ENCODE assay signal across 8 cellular contexts in the genomic region with DNA sequence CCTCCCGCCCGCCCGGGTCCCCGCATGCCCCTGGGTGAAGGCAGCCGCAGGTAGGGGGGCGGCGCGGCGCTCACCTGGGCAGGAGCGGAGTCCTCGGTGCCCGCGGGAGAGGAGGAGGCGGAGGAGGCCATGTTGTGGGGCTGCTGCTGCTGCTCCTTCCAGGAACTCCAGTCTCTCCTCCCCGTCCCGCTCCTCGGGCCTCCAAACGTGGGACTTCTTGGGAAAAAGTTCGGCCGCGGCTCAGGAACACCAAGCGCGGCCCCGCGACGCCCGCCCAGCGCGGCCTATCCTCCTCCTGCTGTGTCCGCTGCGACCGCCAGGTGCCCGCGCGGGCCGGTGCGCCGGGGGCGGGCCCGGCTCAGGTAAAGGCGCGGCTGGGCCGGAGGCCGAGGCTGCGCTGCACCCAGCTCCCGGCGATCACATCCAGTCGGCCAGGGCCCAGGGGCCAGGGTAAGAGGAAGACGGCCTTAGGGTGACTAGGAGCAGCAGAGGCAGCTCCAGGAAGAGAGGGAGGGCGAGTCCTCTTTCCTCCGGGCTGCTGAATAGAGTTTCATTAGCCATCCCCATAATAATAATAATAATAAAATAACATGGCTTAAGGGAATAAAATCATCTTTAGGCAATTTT. TPM values are rescaled to one million over a fixed set of nuclear protein-coding genes. Genes with fewer than 3 reads are reported as not detected.
DNase-seq lines count a peak whose midpoint lies in the region; ATAC-seq, FAIRE-seq and TF ChIP-seq lines count a peak whose summit lies in the region.

No MANE protein-coding gene starts in this region.

- WGBS in suprapubic skin = 1% methylated on average over 9 of the region's 51 CpGs

- peak in 4 of 7 experiments; percentile 27 to 64 (median 33) for DNase-seq in CD8-positive, alpha-beta T cell
- DNase-seq in HK-2 (ENCODE audit: unreplicated experiment) = peak; percentile 28
- DNase-seq in activated CD4-positive, CD25-positive, alpha-beta regulatory T cell treated with anti-CD3 and anti-CD28 coated beads, Interleukin-2, amount 50 U/mL, for 72 hours = peak; percentile 45
- DNase-seq in mesothelial cell of epicardium (ENCODE audit: low spot score in 2 of 2, unreplicated experiment in 2 of 2) = peak; percentile 57 to 74
- peak in 1 of 2 donors; percentile 68 for DNase-seq in suprapubic skin (ENCODE audit: low spot score in 2 of 2)
- no peak for DNase-seq in RCC 7860 (ENCODE audit: low spot score)

- H3K27ac Mint-ChIP-seq in CD8-positive, alpha-beta T cell = peak overlapping the region; percentile 34
- peak overlapping the region; percentile 59 for H3K27ac Mint-ChIP-seq in mesothelial cell of epicardium

- H3K27ac ChIP-seq in CD8-positive, alpha-beta T cell (ENCODE audit: low read depth, low read length) = peak overlapping the region; percentile 39
- H3K27ac ChIP-seq in duodenal mucosa (ENCODE audit: low read depth, low read length) = peak overlapping the region; percentile 36
- peak overlapping the region; percentile 88 for H3K27ac ChIP-seq in suprapubic skin

- no peaks in the 10 kb centered on the region for H3K27me3 ChIP-seq in CD8-positive, alpha-beta T cell (ENCODE audit: insufficient read depth, low read length)
- H3K27me3 ChIP-seq in duodenal mucosa (ENCODE audit: control insufficient read depth in 1 of 2, insufficient read depth in 2 of 2, low read length in 2 of 2) (peaks cover 0 to 2% of the 10 kb centered on the region in 2 donors), suprapubic skin (peaks cover 13% of the 10 kb centered on the region)

- peak; percentile 72 for ATAC-seq in CD8-positive, alpha-beta T cell
- peak; percentile 55 for ATAC-seq in GM19438 (IDR thresholded peaks at IDR 0.05; ENCODE audit: low read depth, unreplicated experiment)

- intact Hi-C loops in CD8-positive, alpha-beta T cell (cut with DNase I, micrococcal nuclease) = loop anchor here in 1 of 2 experiments (2.0 to 5.0 kb wide), 2 partner anchors 45 to 86 kb away; a partner anchor contains a TSS

- peak overlapping the region; percentile 70 to 76 for H3K9ac ChIP-seq in duodenal mucosa (ENCODE audit: low read depth in 1 of 2, low read length in 2 of 2)

- H3K4me3 ChIP-seq in CD8-positive, alpha-beta T cell (ENCODE audit: low read depth, low read length) = peak overlapping the region; percentile 45
- H3K4me3 ChIP-seq in duodenal mucosa (ENCODE audit: low read depth in 1 of 2, low read length in 2 of 2) = peak overlapping the region; percentile 79 to 83
- H3K4me3 ChIP-seq in suprapubic skin = peak overlapping the region; percentile 72

- no peaks in the 10 kb centered on the region for H3K36me3 Mint-ChIP-seq in CD8-positive, alpha-beta T cell
- H3K36me3 Mint-ChIP-seq in mesothelial cell of epicardium = no peaks in the 10 kb centered on the region

- no peaks in the 10 kb centered on the region for H3K36me3 ChIP-seq in CD8-positive, alpha-beta T cell (ENCODE audit: insufficient read depth, low read length)
- H3K36me3 ChIP-seq in duodenal mucosa (ENCODE audit: control insufficient read depth in 1 of 2, insufficient read depth in 2 of 2, low read length in 2 of 2) = no peaks in the 10 kb centered on the region
- no peaks in the 10 kb centered on the region for H3K36me3 ChIP-seq in suprapubic skin

- CTCF ChIA-PET in CD8-positive, alpha-beta T cell (lab: Charles Lee) = interaction anchor here (0.8 kb wide), 1 partner anchor 35 kb away, joined by 3 read pairs; no protein-coding TSS in a partner anchor

- peaks cover 22% of the 10 kb centered on the region for H3K4me1 ChIP-seq in CD8-positive, alpha-beta T cell (ENCODE audit: insufficient read depth, low read length)
- H3K4me1 ChIP-seq in duodenal mucosa (ENCODE audit: control insufficient read depth in 1 of 2, insufficient read depth in 2 of 2, low read length in 2 of 2) (peaks cover 11 to 29% of the 10 kb centered on the region in 2 donors), suprapubic skin (peaks cover 16% of the 10 kb centered on the region)

- FAIRE-seq in RCC 7860 (lab: Jason Lieb, UNC) = no peak

- peak; percentile 52 for TF ChIP-seq CTCF in CD8-positive, alpha-beta T cell (IDR thresholded peaks at IDR 0.05)
- TF ChIP-seq CTCF in mesothelial cell of epicardium (IDR thresholded peaks at IDR 0.05; ENCODE audit: unreplicated experiment) (peak; percentile 72), suprapubic skin (IDR thresholded peaks at IDR 0.05) (peak; percentile 29 to 66)

- POLR2A ChIA-PET in CD8-positive, alpha-beta T cell (lab: Charles Lee) = interaction anchor here (1.6 kb wide), 1 partner anchor 12 kb away, joined by 4 read pairs; no protein-coding TSS in a partner anchor

- no peaks in the 10 kb centered on the region for H3K9me3 Mint-ChIP-seq in CD8-positive, alpha-beta T cell
- H3K9me3 Mint-ChIP-seq in mesothelial cell of epicardium = no peaks in the 10 kb centered on the region

- H3K4me3 Mint-ChIP-seq in CD8-positive, alpha-beta T cell = peak overlapping the region; percentile 91
- H3K4me3 Mint-ChIP-seq in mesothelial cell of epicardium = peak overlapping the region; percentile 70

- no peaks in the 10 kb centered on the region for H3K9me3 ChIP-seq in CD8-positive, alpha-beta T cell (ENCODE audit: low read length)
- H3K9me3 ChIP-seq in duodenal mucosa (ENCODE audit: control insufficient read depth in 1 of 2, low read length in 2 of 2) (no peaks in the 10 kb centered on the region), suprapubic skin (no peaks in the 10 kb centered on the region)

- peaks cover 32% of the 10 kb centered on the region for H3K4me1 Mint-ChIP-seq in CD8-positive, alpha-beta T cell (ENCODE audit: low read depth)
- H3K4me1 Mint-ChIP-seq in mesothelial cell of epicardium = peaks cover 44% of the 10 kb centered on the region

- H3K27me3 Mint-ChIP-seq in CD8-positive, alpha-beta T cell (ENCODE audit: low read depth) = peaks cover 25% of the 10 kb centered on the region
- peaks cover 1% of the 10 kb centered on the region for H3K27me3 Mint-ChIP-seq in mesothelial cell of epicardium (ENCODE audit: low read depth)

- no peak for TF ChIP-seq EP300 in suprapubic skin (IDR thresholded peaks at IDR 0.05)

- TF ChIP-seq POLR2A in suprapubic skin (IDR thresholded peaks at IDR 0.05) = no peak

RNA-seq across cellular contexts. Expression of a gene that starts 45.0 kb away (rescaled TPM):
- 1 to 10 TPM in 1 of 2 experiments, under 1 TPM in 1; 0.31 to 1.6 TPM for total RNA-seq in CD8-positive, alpha-beta T cell
- total RNA-seq in mesothelial cell of epicardium (41.9 to 42.4 TPM (median 42.3 TPM) in 3 replicates), suprapubic skin (10 to 100 TPM in 1 of 4 donors, 1 to 10 TPM in 3; 4.8 to 14.3 (median 8.6) TPM)

Comparison
In these comparisons a context has a peak if more than half of its experiments do, and no peak if none do; other contexts are left out.
1. H3K27ac ChIP-seq: peak in every context shown above with its lines; median percentile 88 in suprapubic skin; 39 in CD8-positive, alpha-beta T cell; 36 in duodenal mucosa.